Comparison of ENCODE assay signal across 8 cellular contexts in the genomic region with DNA sequence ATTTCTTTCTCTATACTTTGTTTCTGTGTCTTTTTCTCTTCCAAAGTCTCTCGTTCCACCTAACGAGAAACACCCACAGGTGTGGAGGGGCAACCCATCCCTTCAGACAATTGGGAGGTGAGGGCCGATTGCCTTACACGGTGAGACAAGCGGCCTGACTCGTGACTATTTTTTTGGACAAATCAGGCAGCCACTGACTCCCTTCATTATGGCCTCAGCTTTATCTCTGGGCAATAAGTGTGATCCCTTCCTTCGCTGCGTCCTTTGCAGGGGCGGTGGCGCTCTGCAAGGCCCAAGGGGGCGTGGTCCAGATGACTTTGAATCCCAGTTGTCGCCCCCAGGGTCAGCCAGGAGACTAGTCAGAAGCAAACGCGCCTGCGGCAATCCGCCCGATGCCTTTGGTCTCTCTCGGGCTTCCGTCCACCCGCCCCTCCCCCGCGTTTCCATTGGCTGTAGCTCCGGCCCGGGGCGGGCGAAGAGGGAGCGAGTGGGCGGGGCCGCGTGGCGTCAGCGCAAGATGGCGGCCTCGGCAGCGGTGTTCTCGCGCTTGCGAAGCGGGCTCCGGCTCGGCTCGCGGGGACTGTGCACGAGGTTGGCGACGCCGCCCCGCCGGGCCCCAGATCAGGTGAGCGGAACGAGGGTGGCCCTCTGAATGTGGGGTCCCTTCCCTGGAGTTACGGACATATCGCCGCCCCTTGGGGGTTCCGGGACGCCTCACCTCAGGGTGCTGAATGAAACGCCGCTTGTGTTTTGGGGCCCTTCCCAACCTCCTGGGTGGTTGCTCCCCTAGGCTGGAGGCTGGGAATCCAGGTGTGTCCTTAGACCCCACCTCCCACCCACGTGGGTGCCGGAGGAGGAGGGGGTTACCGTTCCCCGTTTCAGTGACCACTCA. TPM values are rescaled to one million over a fixed set of nuclear protein-coding genes. Genes with fewer than 3 reads are reported as not detected.
DNase-seq lines count a peak whose midpoint lies in the region; ATAC-seq and TF ChIP-seq lines count a peak whose summit lies in the region.

A gene (plus strand): TSS at position 502 of the 892 bp plus-strand sequence. CDS start 16 bp downstream, at position 518.

- H3K4me1 ChIP-seq in Loucy (ENCODE audit: insufficient read depth, low read length, poor library complexity, severe bottlenecking) (no peaks in the 10 kb centered on the region), RWPE2 (ENCODE audit: insufficient read depth, poor library complexity, severe bottlenecking) (no peaks in the 10 kb centered on the region), fibroblast of lung (ENCODE audit: control insufficient read depth, extremely low read depth, insufficient read depth, low read length) (no peaks in the 10 kb centered on the region)

- H2AFZ ChIP-seq in Loucy (ENCODE audit: low read length) (peak within 1 kb of the TSS; percentile 80), fibroblast of lung (ENCODE audit: low read length) (peak within 1 kb of the TSS; percentile 97)

- H3K4me2 ChIP-seq in Loucy (ENCODE audit: low read depth, low read length, poor library complexity, severe bottlenecking) (peak within 1 kb of the TSS; percentile 99), fibroblast of lung (ENCODE audit: extremely low read depth, insufficient read depth, low read length) (peak within 1 kb of the TSS; percentile 94)

- peaks cover 13% of the 10 kb centered on the region; the same call in 1 of the 2 replicates for H3K36me3 ChIP-seq in Loucy (ENCODE audit: insufficient read depth, low read length)
- peaks cover 38% of the 10 kb centered on the region for H3K36me3 ChIP-seq in RWPE2 (ENCODE audit: low read depth)
- H3K36me3 ChIP-seq in fibroblast of lung (ENCODE audit: control insufficient read depth, insufficient read depth, low read length) = peaks cover 12% of the 10 kb centered on the region

- POLR2A ChIA-PET in naive thymus-derived CD8-positive, alpha-beta T cell (lab: Charles Lee) = interaction anchor here (0.5 to 1.2 kb wide), 4 partner anchors 35 to 631 kb away, joined by 3 to 11 read pairs (median 6); a partner anchor contains a TSS

- peaks cover 56% of the 10 kb centered on the region for H3K36me3 Mint-ChIP-seq in activated T-helper 17 cell treated with anti-CD3 and anti-CD28 coated beads, Interleukin-2, amount 50 U/mL, for 72 hours (ENCODE audit: low read depth)
- H3K36me3 Mint-ChIP-seq in naive thymus-derived CD8-positive, alpha-beta T cell = peaks cover 0 to 28% (median 0%) of the 10 kb centered on the region in 3 donors
- H3K36me3 Mint-ChIP-seq in stimulated activated naive B cell treated with anti-CD40 and anti-IgM and Interleukin-4, amounts not matched to agents 10 μg/mL and 1 μg/mL and 100 μg/mL, for 72 hours = peaks cover 23 to 35% of the 10 kb centered on the region in 2 donors

- TF ChIP-seq CTCF in Loucy (conservative IDR thresholded peaks at IDR 0.05; ENCODE audit: low read length) (no peak), RWPE2 (IDR thresholded peaks at IDR 0.05; ENCODE audit: poor library complexity, severe bottlenecking) (no peak), fibroblast of lung (conservative IDR thresholded peaks at IDR 0.05 in 1 of 2, IDR thresholded peaks at IDR 0.05 in 1 of 2; ENCODE audit: low read depth in 1 of 2, low read length in 2 of 2) (no peak)

- no peaks in the 10 kb centered on the region for H3F3A ChIP-seq in Loucy (ENCODE audit: low read depth)

- peak; percentile 97 for DNase-seq in Daoy (ENCODE audit: low read depth)
- DNase-seq in H4 (ENCODE audit: low spot score) = peak; percentile 94
- DNase-seq in RWPE2 (ENCODE audit: low spot score) = peak; percentile 98
- peak; percentile 89 to 90 for DNase-seq in fibroblast of lung (ENCODE audit: low read depth in 2 of 2)
- DNase-seq in naive thymus-derived CD8-positive, alpha-beta T cell = peak; percentile 92 to 99 (median 95)
- DNase-seq in stimulated activated naive B cell treated with anti-CD40 and anti-IgM and Interleukin-4, amounts not matched to agents 10 μg/mL and 1 μg/mL and 100 μg/mL, for 72 hours = peak; percentile 95

- H3K27me3 ChIP-seq in Loucy (ENCODE audit: insufficient read depth, low read length, poor library complexity, severe bottlenecking) (no peaks in the 10 kb centered on the region), RWPE2 (ENCODE audit: insufficient read depth, poor library complexity, severe bottlenecking) (no peaks in the 10 kb centered on the region), fibroblast of lung (ENCODE audit: control insufficient read depth, insufficient read depth, low read length) (no peaks in the 10 kb centered on the region)

- H3K9ac ChIP-seq in Loucy (ENCODE audit: low read depth, low read length, poor library complexity, severe bottlenecking) (peak within 1 kb of the TSS; percentile 92), fibroblast of lung (ENCODE audit: insufficient read depth, low read length) (peak within 1 kb of the TSS; percentile 96)

- no peaks in the 10 kb centered on the region for H3K27me3 Mint-ChIP-seq in activated T-helper 17 cell treated with anti-CD3 and anti-CD28 coated beads, Interleukin-2, amount 50 U/mL, for 72 hours
- no peaks in the 10 kb centered on the region for H3K27me3 Mint-ChIP-seq in naive thymus-derived CD8-positive, alpha-beta T cell
- H3K27me3 Mint-ChIP-seq in stimulated activated naive B cell treated with anti-CD40 and anti-IgM and Interleukin-4, amounts not matched to agents 10 μg/mL and 1 μg/mL and 100 μg/mL, for 72 hours = no peaks in the 10 kb centered on the region

- ATAC-seq in RWPE2 (ENCODE audit: low read depth) = peak; percentile 91
- peak; percentile 97 for ATAC-seq in activated T-helper 17 cell treated with anti-CD3 and anti-CD28 coated beads, Interleukin-2, amount 50 U/mL, for 72 hours (replicated peaks)
- ATAC-seq in naive thymus-derived CD8-positive, alpha-beta T cell = peak; percentile 96 to 97
- peak; percentile 92 to 96 for ATAC-seq in stimulated activated naive B cell treated with anti-CD40 and anti-IgM and Interleukin-4, amounts not matched to agents 10 μg/mL and 1 μg/mL and 100 μg/mL, for 72 hours (replicated peaks)

- H3K4me1 Mint-ChIP-seq in activated T-helper 17 cell treated with anti-CD3 and anti-CD28 coated beads, Interleukin-2, amount 50 U/mL, for 72 hours = peaks cover 18% of the 10 kb centered on the region
- peaks cover 16 to 33% (median 28%) of the 10 kb centered on the region in 4 donors for H3K4me1 Mint-ChIP-seq in naive thymus-derived CD8-positive, alpha-beta T cell
- peaks cover 19 to 37% of the 10 kb centered on the region in 2 donors for H3K4me1 Mint-ChIP-seq in stimulated activated naive B cell treated with anti-CD40 and anti-IgM and Interleukin-4, amounts not matched to agents 10 μg/mL and 1 μg/mL and 100 μg/mL, for 72 hours

- H3K9me3 ChIP-seq in Loucy (ENCODE audit: insufficient read depth, low read depth, low read length) = no peaks in the 10 kb centered on the region
- no peaks in the 10 kb centered on the region for H3K9me3 ChIP-seq in RWPE2 (ENCODE audit: severe bottlenecking)
- no peaks in the 10 kb centered on the region for H3K9me3 ChIP-seq in fibroblast of lung (ENCODE audit: control insufficient read depth, insufficient read depth, low read depth, low read length)

- H4K20me1 ChIP-seq in Loucy (ENCODE audit: insufficient read depth, low read length, poor library complexity, severe bottlenecking) (peaks cover 11% of the 10 kb centered on the region), fibroblast of lung (ENCODE audit: control insufficient read depth, extremely low read depth, insufficient read depth, low read length) (no peaks in the 10 kb centered on the region)

- H3K9me3 Mint-ChIP-seq in activated T-helper 17 cell treated with anti-CD3 and anti-CD28 coated beads, Interleukin-2, amount 50 U/mL, for 72 hours = no peaks in the 10 kb centered on the region
- H3K9me3 Mint-ChIP-seq in naive thymus-derived CD8-positive, alpha-beta T cell = no peaks in the 10 kb centered on the region
- H3K9me3 Mint-ChIP-seq in stimulated activated naive B cell treated with anti-CD40 and anti-IgM and Interleukin-4, amounts not matched to agents 10 μg/mL and 1 μg/mL and 100 μg/mL, for 72 hours = no peaks in the 10 kb centered on the region

- peak within 1 kb of the TSS; percentile 97 for H3K27ac Mint-ChIP-seq in activated T-helper 17 cell treated with anti-CD3 and anti-CD28 coated beads, Interleukin-2, amount 50 U/mL, for 72 hours
- peak within 1 kb of the TSS; percentile 85 to 98 (median 95) for H3K27ac Mint-ChIP-seq in naive thymus-derived CD8-positive, alpha-beta T cell
- peak within 1 kb of the TSS; percentile 97 for H3K27ac Mint-ChIP-seq in stimulated activated naive B cell treated with anti-CD40 and anti-IgM and Interleukin-4, amounts not matched to agents 10 μg/mL and 1 μg/mL and 100 μg/mL, for 72 hours

- H3K79me2 ChIP-seq in Loucy (ENCODE audit: insufficient read depth, low read length) = peaks cover 21% of the 10 kb centered on the region
- peaks cover 18% of the 10 kb centered on the region for H3K79me2 ChIP-seq in fibroblast of lung (ENCODE audit: control insufficient read depth, insufficient read depth, low read length)

- H3K4me3 ChIP-seq in Loucy (ENCODE audit: low read length, poor library complexity, severe bottlenecking) (peak within 1 kb of the TSS; percentile 92), RWPE2 (ENCODE audit: severe bottlenecking) (peak within 1 kb of the TSS; percentile 76), fibroblast of lung (replicated peaks in 1 of 4; ENCODE audit: control extremely low read depth in 1 of 4, insufficient read depth in 1 of 4, low read depth in 3 of 4, low read length in 4 of 4) (peak within 1 kb of the TSS; percentile 84 to 100 (median 92))

- H3K27ac ChIP-seq in RWPE2 (ENCODE audit: poor library complexity, severe bottlenecking) (peak within 1 kb of the TSS; percentile 56), fibroblast of lung (ENCODE audit: insufficient read depth, low read length) (peak within 1 kb of the TSS; percentile 94)

- peak within 1 kb of the TSS; percentile 89 for H3K4me3 Mint-ChIP-seq in activated T-helper 17 cell treated with anti-CD3 and anti-CD28 coated beads, Interleukin-2, amount 50 U/mL, for 72 hours
- H3K4me3 Mint-ChIP-seq in naive thymus-derived CD8-positive, alpha-beta T cell = peak within 1 kb of the TSS; percentile 84 to 94 (median 93)
- H3K4me3 Mint-ChIP-seq in stimulated activated naive B cell treated with anti-CD40 and anti-IgM and Interleukin-4, amounts not matched to agents 10 μg/mL and 1 μg/mL and 100 μg/mL, for 72 hours = peak within 1 kb of the TSS; percentile 84 to 88

- H3K9me2 ChIP-seq in Loucy (replicated peaks; ENCODE audit: low read depth, low read length) = no peaks in the 10 kb centered on the region

RNA-seq across cellular contexts. Expression of the gene that starts here (rescaled TPM):
- 108 and 116 TPM in 2 replicates for total RNA-seq in Daoy (2014; rRNA removed; shearing (Covaris generic))
- total RNA-seq in H4 (2014; rRNA removed; shearing (Covaris generic)) = 91.9 and 122 TPM in 2 replicates
- total RNA-seq in activated T-helper 17 cell treated with anti-CD3 and anti-CD28 coated beads, Interleukin-2, amount 50 U/mL, for 72 hours = 10 to 100 TPM; 51.5 to 95.1 TPM
- total RNA-seq in fibroblast of lung = 37.2 and 45.7 TPM in 2 replicates
- 43.5 and 71.0 TPM in 2 replicates for polyA plus RNA-seq in fibroblast of lung
- 63.2 and 96.3 TPM in 2 replicates for polyA plus RNA-seq in fibroblast of lung (2012)
- 167 and 175 TPM in 2 replicates for polyA minus RNA-seq in fibroblast of lung (ENCODE audit: low replicate concordance)
- total RNA-seq in naive thymus-derived CD8-positive, alpha-beta T cell = 10 to 100 TPM; 47.5 to 52.1 TPM
- polyA plus RNA-seq in naive thymus-derived CD8-positive, alpha-beta T cell = 10 to 100 TPM; 41.4 to 53.3 (median 44.6) TPM

Comparison
In these comparisons a context has a peak if more than half of its experiments do, and no peak if none do; other contexts are left out.
1. Peak in every context shown above with its lines: DNase-seq, ATAC-seq, H3K4me3 ChIP-seq and H3K27ac ChIP-seq.